In genomic region chr4:108498925-108499324, GRCh38 we compare ENCODE assay signal across 8 cellular contexts.
"Had no signal": no experiment of that assay in that cellular context is flagged by ENCODE, and none has a peak within 500 bp of the region (broad histone marks: within the 10 kb centered on the region; RNA-seq: fewer than 3 reads in every experiment).

No MANE protein-coding gene starts in this region.

- H3K4me3 ChIP-seq: GM12878 had no signal

- DNase-seq: GDM1, GF-D8 had no signal

- ATAC-seq: GM12878 had no signal

- FAIRE-seq: G401.6, GM12878, GM12891, GM12892, GM18507, GM19239 had no signal
